ENCODE assay signal across 8 cellular contexts in the genomic region with DNA sequence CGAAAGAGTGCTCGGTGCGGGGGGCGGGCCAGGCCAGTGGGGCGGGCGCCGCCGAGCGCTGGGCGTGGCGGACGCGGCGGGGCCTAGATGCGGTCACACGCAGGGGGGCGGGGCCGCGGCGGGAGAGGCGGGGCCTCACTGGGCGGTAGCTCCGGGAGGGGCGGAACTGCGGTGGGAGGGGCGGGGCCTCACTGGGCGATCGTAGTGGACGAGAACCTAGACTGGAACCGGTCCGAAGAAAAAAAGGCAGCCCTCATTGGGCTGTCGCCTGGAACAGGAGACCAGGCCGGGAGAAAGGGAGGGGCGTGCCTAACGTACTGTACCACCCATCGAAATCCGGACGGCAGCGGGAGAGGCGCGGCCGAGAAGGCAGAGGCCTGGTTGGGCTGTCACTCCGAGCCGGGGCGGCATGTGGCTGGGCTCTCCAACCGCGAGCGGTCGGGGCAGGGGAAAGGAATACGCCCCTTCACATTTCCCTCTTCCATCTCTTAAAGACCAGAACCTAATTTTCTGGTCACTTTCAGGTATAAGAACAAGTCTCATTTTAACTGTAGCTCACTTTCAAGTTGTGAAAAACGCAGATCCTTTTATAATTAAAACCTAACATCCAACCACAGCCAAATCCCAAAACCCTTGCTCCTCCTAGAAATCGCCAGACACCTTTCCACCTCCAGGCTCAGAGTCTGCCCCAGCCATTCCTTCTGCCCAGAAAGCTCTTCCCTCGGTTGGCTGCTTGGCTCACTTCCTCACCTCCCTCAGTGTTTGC. TPM values are rescaled to one million over a fixed set of nuclear protein-coding genes. Genes with fewer than 3 reads are reported as not detected.
A peak's percentile ranks its signal among the peaks of the same experiment; 100 is the strongest.
DNase-seq lines count a peak whose midpoint lies in the region; ATAC-seq and TF ChIP-seq lines count a peak whose summit lies in the region.

A gene with protein sequence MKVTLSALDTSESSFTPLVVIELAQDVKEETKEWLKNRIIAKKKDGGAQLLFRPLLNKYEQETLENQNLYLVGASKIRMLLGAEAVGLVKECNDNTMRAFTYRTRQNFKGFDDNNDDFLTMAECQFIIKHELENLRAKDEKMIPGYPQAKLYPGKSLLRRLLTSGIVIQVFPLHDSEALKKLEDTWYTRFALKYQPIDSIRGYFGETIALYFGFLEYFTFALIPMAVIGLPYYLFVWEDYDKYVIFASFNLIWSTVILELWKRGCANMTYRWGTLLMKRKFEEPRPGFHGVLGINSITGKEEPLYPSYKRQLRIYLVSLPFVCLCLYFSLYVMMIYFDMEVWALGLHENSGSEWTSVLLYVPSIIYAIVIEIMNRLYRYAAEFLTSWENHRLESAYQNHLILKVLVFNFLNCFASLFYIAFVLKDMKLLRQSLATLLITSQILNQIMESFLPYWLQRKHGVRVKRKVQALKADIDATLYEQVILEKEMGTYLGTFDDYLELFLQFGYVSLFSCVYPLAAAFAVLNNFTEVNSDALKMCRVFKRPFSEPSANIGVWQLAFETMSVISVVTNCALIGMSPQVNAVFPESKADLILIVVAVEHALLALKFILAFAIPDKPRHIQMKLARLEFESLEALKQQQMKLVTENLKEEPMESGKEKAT (minus strand): TSS at position 38 of the 766 bp plus-strand sequence. CDS start 16,159 bp downstream, outside the sequence.

- no peak for TF ChIP-seq CTCF in OCI-LY7 (conservative IDR thresholded peaks at IDR 0.05; ENCODE audit: low read length)

- intact Hi-C loops in OCI-LY7 (cut with micrococcal nuclease; ENCODE audit: unreplicated experiment): loop anchor here (5.0 kb wide), 1 partner anchor 70 kb away; a partner anchor contains a TSS

- CTCF ChIA-PET in OCI-LY7 (lab: Charles Lee; ENCODE audit: unreplicated experiment): interaction anchor here (0.5 to 0.6 kb wide), 3 partner anchors 10 to 765 kb away, joined by 3 to 4 read pairs (median 3); no protein-coding TSS in a partner anchor

- H2AFZ ChIP-seq in OCI-LY7 (ENCODE audit: low read length): peak within 1 kb of the TSS; percentile 93

- POLR2A ChIA-PET in OCI-LY7 (lab: Charles Lee): interaction anchor here (0.6 to 0.9 kb wide), 2 partner anchors 68 to 736 kb away, joined by 3 to 4 read pairs; no protein-coding TSS in a partner anchor

- H3K4me3 ChIP-seq in OCI-LY7 (ENCODE audit: low read depth, low read length, poor library complexity, severe bottlenecking): peak within 1 kb of the TSS; percentile 71

- no peaks in the 10 kb centered on the region for H4K20me1 ChIP-seq in OCI-LY7 (ENCODE audit: insufficient read depth, low read length)

- H3K27ac ChIP-seq in OCI-LY7 (ENCODE audit: low read depth, low read length, poor library complexity, severe bottlenecking): no peak within 1 kb of the TSS

- BruUV-seq in OCI-LY7 (replicated peaks; lab: Mats Ljungman, UMichigan): no TSS peak

- ATAC-seq in GM21528 (IDR thresholded peaks at IDR 0.05; ENCODE audit: low FRiP score, unreplicated experiment): peak; percentile 95

- peak within 1 kb of the TSS; percentile 80 for H3K4me2 ChIP-seq in OCI-LY7 (ENCODE audit: low read length)

- DNase-seq in DMS 273 (lab: John Stamatoyannopoulos, UW; ENCODE audit: unreplicated experiment) (peak; percentile 98), HuH-7.5 (ENCODE audit: low spot score) (peak; percentile 84), OCI-LY7 (ENCODE audit: low spot score) (peak; percentile 95), activated T-cell treated with anti-CD3 and anti-CD28 coated beads for 4 hours (peak; percentile 95), epidermal melanocyte (ENCODE audit: insufficient read length, low spot score) (peak; percentile 88), midbrain (lab: John Stamatoyannopoulos, UW) (peak; percentile 96)
- peak; percentile 92 to 93 for DNase-seq in stimulated activated CD8-positive, alpha-beta memory T cell treated with anti-CD3 and anti-CD28 coated beads, Interleukin-15, amount 100 ng/mL, for 48 hours (ENCODE audit: low read depth in 2 of 2)

- H3K79me2 ChIP-seq in OCI-LY7 (ENCODE audit: insufficient read depth, low read depth, low read length): no peaks in the 10 kb centered on the region

- no peaks in the 10 kb centered on the region for H3K36me3 ChIP-seq in OCI-LY7 (ENCODE audit: insufficient read depth, low read length)

- H3K9me2 ChIP-seq in OCI-LY7 (ENCODE audit: insufficient read depth, low read length): no peaks in the 10 kb centered on the region

- peaks cover 8% of the 10 kb centered on the region for H3K4me1 ChIP-seq in OCI-LY7 (ENCODE audit: insufficient read depth, low read length, poor library complexity, severe bottlenecking)

- no peaks in the 10 kb centered on the region for H3K9me3 ChIP-seq in OCI-LY7 (ENCODE audit: low read length)

RNA-seq across cellular contexts. Expression of the gene that starts here (rescaled TPM):
- 1.2 and 2.2 TPM in 2 replicates for total RNA-seq in OCI-LY7 (2014; rRNA removed; shearing (Covaris generic))
- total RNA-seq in OCI-LY7 (2022): 3.8 and 5.8 TPM in 2 replicates
